In genomic region chr12:3670083-3670620, GRCh38 we compare ENCODE assay signal across 18 cellular contexts.
DNase-seq lines count a peak whose midpoint lies in the region; ATAC-seq and TF ChIP-seq lines count a peak whose summit lies in the region.
"Had no signal": no experiment of that assay in that cellular context is flagged by ENCODE, and none has a peak within 500 bp of the region (broad histone marks: within the 10 kb centered on the region; RNA-seq: fewer than 3 reads in every experiment).

No MANE protein-coding gene starts in this region.

- H3K4me2 ChIP-seq in PC-3 (ENCODE audit: low read length) (no peak overlapping the region), neural progenitor cell (no peak overlapping the region)
- H3K4me2 ChIP-seq: hepatocyte had no signal

- CTCF ChIA-PET in PC-3 (lab: Charles Lee): interaction anchor here (0.6 kb wide), 1 partner anchor 11 kb away, joined by 6 read pairs; no protein-coding TSS in a partner anchor

- no peak for TF ChIP-seq CTCF in right atrium auricular region (IDR thresholded peaks at IDR 0.05)
- no peak for TF ChIP-seq CTCF in PC-3 (conservative IDR thresholded peaks at IDR 0.05; ENCODE audit: low read depth, low read length)
- TF ChIP-seq CTCF in foreskin keratinocyte (conservative IDR thresholded peaks at IDR 0.05): no peak
- TF ChIP-seq CTCF in neural progenitor cell (IDR thresholded peaks at IDR 0.05): no peak

- H3K9me3 ChIP-seq in right atrium auricular region (no peaks in the 10 kb centered on the region), PC-3 (ENCODE audit: low read length) (no peaks in the 10 kb centered on the region), neural progenitor cell (ENCODE audit: low read depth) (no peaks in the 10 kb centered on the region)
- H3K9me3 ChIP-seq: lower lobe of right lung, testis had no signal

- no peak overlapping the region for H3K27ac Mint-ChIP-seq in neural progenitor cell

- no peaks in the 10 kb centered on the region for H3K79me2 ChIP-seq in PC-3 (ENCODE audit: low read length)
- no peaks in the 10 kb centered on the region for H3K79me2 ChIP-seq in neural progenitor cell (ENCODE audit: low read depth)
- H3K79me2 ChIP-seq: hepatocyte had no signal

- DNase-seq in right atrium auricular region (ENCODE audit: low spot score): peak; percentile 34
- DNase-seq in Right ventricle myocardium inferior (ENCODE audit: missing footprints): no peak
- peak; percentile 50 for DNase-seq in PC-3
- peak; percentile 67 to 79 for DNase-seq in foreskin keratinocyte
- no peak for DNase-seq in sciatic nerve (ENCODE audit: low spot score)
- DNase-seq in neural progenitor cell (ENCODE audit: low spot score): no peak
- DNase-seq: activated CD4-positive, alpha-beta T cell treated with anti-CD3 and anti-CD28 coated beads for 1 hour; lower lobe of right lung; NCI-H1048; NCI-H1930; occipital lobe; retina; testis had no signal

- intact Hi-C loops in Right ventricle myocardium inferior (cut with DNase I): loop anchor here (10.0 kb wide), 1 partner anchor 365 kb away; no protein-coding TSS in a partner anchor
- intact Hi-C loops in PC-3 (cut with micrococcal nuclease): no loop called here
- intact Hi-C loops in sciatic nerve (cut with DNase I): no loop called here

- H4K20me1 ChIP-seq in PC-3 (ENCODE audit: low read length): no peaks in the 10 kb centered on the region
- no peaks in the 10 kb centered on the region for H4K20me1 ChIP-seq in neural progenitor cell (ENCODE audit: low read depth)

- BruUV-seq in PC-3 (replicated peaks; lab: Mats Ljungman, UMichigan): no TSS peak

- H3K27ac ChIP-seq in right atrium auricular region (no peak overlapping the region), PC-3 (ENCODE audit: low read length) (no peak overlapping the region), foreskin keratinocyte (no peak overlapping the region), neural progenitor cell (no peak overlapping the region)
- H3K27ac ChIP-seq: hepatocyte, lower lobe of right lung, SK-N-MC, testis had no signal

- H3K4me3 ChIP-seq in right atrium auricular region (no peak overlapping the region), PC-3 (ENCODE audit: low read length) (no peak overlapping the region), neural progenitor cell (no peak overlapping the region)
- H3K4me3 ChIP-seq: hepatocyte, lower lobe of right lung, SK-N-MC, testis had no signal

- H3K9me2 ChIP-seq in PC-3 (replicated peaks; ENCODE audit: low read length): no peaks in the 10 kb centered on the region

- H3F3A ChIP-seq in PC-3 (ENCODE audit: low read length, unreplicated experiment) (no peaks in the 10 kb centered on the region), neural progenitor cell (ENCODE audit: low read depth) (no peaks in the 10 kb centered on the region)

- POLR2A ChIA-PET in PC-3 (lab: Charles Lee; ENCODE audit: unreplicated experiment): no interaction called here

- peaks cover 2% of the 10 kb centered on the region for H3K27me3 Mint-ChIP-seq in neural progenitor cell (ENCODE audit: insufficient read depth, low read depth)
- H3K27me3 Mint-ChIP-seq: central memory CD8-positive, alpha-beta T cell had no signal

- H3K36me3 ChIP-seq in right atrium auricular region (no peaks in the 10 kb centered on the region), PC-3 (ENCODE audit: low read depth, low read length) (no peaks in the 10 kb centered on the region), neural progenitor cell (no peaks in the 10 kb centered on the region)

- H3K4me1 Mint-ChIP-seq in neural progenitor cell: peaks cover 34% of the 10 kb centered on the region
- H3K4me1 Mint-ChIP-seq: central memory CD8-positive, alpha-beta T cell had no signal

- H2AFZ ChIP-seq in PC-3 (ENCODE audit: low read length): no peak overlapping the region
- H2AFZ ChIP-seq in neural progenitor cell (replicated peaks): no peak overlapping the region
- H2AFZ ChIP-seq: hepatocyte had no signal

- H3K27me3 ChIP-seq in right atrium auricular region: no peaks in the 10 kb centered on the region
- no peaks in the 10 kb centered on the region for H3K27me3 ChIP-seq in PC-3 (ENCODE audit: low read length)
- no peaks in the 10 kb centered on the region for H3K27me3 ChIP-seq in foreskin keratinocyte
- H3K27me3 ChIP-seq in neural progenitor cell: no peaks in the 10 kb centered on the region
- H3K27me3 ChIP-seq: hepatocyte, testis had no signal

- H3K4me1 ChIP-seq in right atrium auricular region: peaks cover 0 to 15% of the 10 kb centered on the region in 2 donors
- H3K4me1 ChIP-seq in PC-3 (ENCODE audit: insufficient read depth, low read length): peaks cover 10% of the 10 kb centered on the region; the same call in 1 of the 2 replicates
- H3K4me1 ChIP-seq in foreskin keratinocyte: no peaks in the 10 kb centered on the region
- H3K4me1 ChIP-seq in neural progenitor cell: no peaks in the 10 kb centered on the region
- H3K4me1 ChIP-seq: lower lobe of right lung, testis had no signal

- ATAC-seq in Right ventricle myocardium inferior (no peak), PC-3 (no peak), foreskin keratinocyte (peak; percentile 86), sciatic nerve (no peak), HG03135 (IDR thresholded peaks at IDR 0.05; ENCODE audit: unreplicated experiment) (no peak)
- ATAC-seq: lower lobe of right lung, Panc1 had no signal

- H3K4me3 Mint-ChIP-seq in neural progenitor cell: no peak overlapping the region
- H3K4me3 Mint-ChIP-seq: central memory CD8-positive, alpha-beta T cell had no signal

- peaks cover 1% of the 10 kb centered on the region for H3K9me3 Mint-ChIP-seq in neural progenitor cell
- H3K9me3 Mint-ChIP-seq: central memory CD8-positive, alpha-beta T cell had no signal

- H3K9ac ChIP-seq in PC-3 (ENCODE audit: low read length) (no peak overlapping the region), neural progenitor cell (no peak overlapping the region)

- H3K36me3 Mint-ChIP-seq in neural progenitor cell: no peaks in the 10 kb centered on the region

Comparison
In these comparisons a context has a peak if more than half of its experiments do, and no peak if none do; other contexts are left out.
1. DNase-seq: peak in right atrium auricular region (single experiment), PC-3 (single experiment) and foreskin keratinocyte (2 of 2); none in Right ventricle myocardium inferior (single experiment), sciatic nerve (single experiment) and neural progenitor cell (single experiment).